14 cellular contexts compared by ENCODE assay signal in genomic region chr10:62690703-62691102, GRCh38.
DNase-seq lines count a peak whose midpoint lies in the region; ATAC-seq and TF ChIP-seq lines count a peak whose summit lies in the region.
"Had no signal": no experiment of that assay in that cellular context is flagged by ENCODE, and none has a peak within 500 bp of the region (broad histone marks: within the 10 kb centered on the region; RNA-seq: fewer than 3 reads in every experiment).

No MANE protein-coding gene starts in this region.

- no peaks in the 10 kb centered on the region for H3K79me1 ChIP-seq in mesendoderm (ENCODE audit: low read length)

- H3K36me3 Mint-ChIP-seq in CD4-positive, CD25-positive, alpha-beta regulatory T cell, result no peaks in the 10 kb centered on the region

- peak in 1 of 3 donors; percentile 5 for DNase-seq in CD4-positive, CD25-positive, alpha-beta regulatory T cell
- DNase-seq in GM13977 (ENCODE audit: low spot score), result no peak
- no peak for DNase-seq in WERI-Rb-1
- DNase-seq in mesendoderm, result peak; percentile 80
- no peak for DNase-seq in gastrocnemius medialis
- no peak for DNase-seq in OCI-M1 (lab: John Stamatoyannopoulos, UW)
- DNase-seq: activated CD4-positive, alpha-beta T cell treated with anti-CD3 and anti-CD28 coated beads for 1 hour; activated naive CD4-positive, alpha-beta T cell; KG1; stimulated activated CD4-positive, alpha-beta T cell treated with anti-CD3 and anti-CD28 coated beads, Interleukin-12 subunit alpha, Interleukin-12 subunit beta, amount 100 ng/mL, for 4 hours had no signal

- H3K9me3 Mint-ChIP-seq in CD4-positive, CD25-positive, alpha-beta regulatory T cell, result peaks cover 1 to 10% (median 8%) of the 10 kb centered on the region in 7 donors

- no CpG with 5 or more reads among the region's 3 CpGs for WGBS in mesendoderm (ENCODE audit: extremely low coverage, insufficient coverage, low lambda C conversion rate)

- no peaks in the 10 kb centered on the region for H3K9me3 ChIP-seq in CD4-positive, CD25-positive, alpha-beta regulatory T cell (ENCODE audit: control insufficient read depth in 2 of 2, low read length in 2 of 2)
- no peaks in the 10 kb centered on the region for H3K9me3 ChIP-seq in WERI-Rb-1 (ENCODE audit: severe bottlenecking)
- H3K9me3 ChIP-seq in gastrocnemius medialis, result no peaks in the 10 kb centered on the region

- H4K5ac ChIP-seq in mesendoderm (ENCODE audit: low read length), result no peak overlapping the region

- peak in 1 of 2 donors; percentile 24 for ATAC-seq in CD4-positive, CD25-positive, alpha-beta regulatory T cell (ENCODE audit: low read depth in 2 of 2)
- ATAC-seq in GM19035 (IDR thresholded peaks at IDR 0.05; ENCODE audit: unreplicated experiment) (no peak), gastrocnemius medialis (no peak), HG03045 (IDR thresholded peaks at IDR 0.05; ENCODE audit: unreplicated experiment) (no peak)
- ATAC-seq: Right ventricle myocardium inferior had no signal

- H3K4ac ChIP-seq in mesendoderm (ENCODE audit: low read depth, low read length), result no peak overlapping the region

- H3K18ac ChIP-seq in mesendoderm (ENCODE audit: low read length), result no peak overlapping the region

- peaks cover 21% of the 10 kb centered on the region for H3K4me1 ChIP-seq in CD4-positive, CD25-positive, alpha-beta regulatory T cell (ENCODE audit: control insufficient read depth, insufficient read depth, low read length, poor library complexity, severe bottlenecking)
- H3K4me1 ChIP-seq in mesendoderm (ENCODE audit: control insufficient read depth, low read depth, low read length), result peaks cover 4% of the 10 kb centered on the region
- H3K4me1 ChIP-seq in gastrocnemius medialis, result no peaks in the 10 kb centered on the region

- H2BK5ac ChIP-seq in mesendoderm (ENCODE audit: low read length), result no peak overlapping the region

- TF ChIP-seq CTCF in GM13977 (IDR thresholded peaks at IDR 0.05; ENCODE audit: extremely low read depth, insufficient read depth, missing control alignments), result peak; percentile 26
- 0 out of 2 replicates have a peak, but pooled peaks have one; percentile 5 for TF ChIP-seq CTCF in WERI-Rb-1 (IDR thresholded peaks at IDR 0.05; ENCODE audit: low read depth, low read length)
- no peak for TF ChIP-seq CTCF in gastrocnemius medialis (IDR thresholded peaks at IDR 0.05 in 4 of 5, conservative IDR thresholded peaks at IDR 0.05 in 1 of 5)

- H3K4me2 ChIP-seq in mesendoderm (ENCODE audit: low read length), result no peak overlapping the region

- H2AK5ac ChIP-seq in mesendoderm (ENCODE audit: low read length), result no peak overlapping the region

- no peak overlapping the region for H4K8ac ChIP-seq in mesendoderm (ENCODE audit: low read depth, low read length)

- H3K56ac ChIP-seq in mesendoderm (ENCODE audit: low read length), result no peak overlapping the region

- no peaks in the 10 kb centered on the region for H3K36me3 ChIP-seq in CD4-positive, CD25-positive, alpha-beta regulatory T cell (ENCODE audit: control insufficient read depth, insufficient read depth, low read length)
- H3K36me3 ChIP-seq in WERI-Rb-1, result no peaks in the 10 kb centered on the region
- H3K36me3 ChIP-seq in mesendoderm (ENCODE audit: control insufficient read depth, insufficient read depth, low read length), result no peaks in the 10 kb centered on the region
- no peaks in the 10 kb centered on the region for H3K36me3 ChIP-seq in gastrocnemius medialis

- no peak overlapping the region for H3K23ac ChIP-seq in mesendoderm (ENCODE audit: low read length)

- intact Hi-C loops in gastrocnemius medialis (cut with DNase I; ENCODE audit: low total_unique reads), result no loop called here

- H2BK15ac ChIP-seq in mesendoderm (replicated peaks; ENCODE audit: low read depth), result no peak overlapping the region

- in situ Hi-C loops in GM13977 (cut with MboI; ENCODE audit: low pct_unique_long_range_greater_than_20kb, low sequenced_read_pairs, unreplicated experiment) (no loop called here), gastrocnemius medialis (cut with MboI; ENCODE audit: low sequenced_read_pairs in 4 of 4) (no loop called here)

- no peak overlapping the region for H2BK120ac ChIP-seq in mesendoderm (ENCODE audit: low read depth, low read length)

- peak overlapping the region in 3 of 4 donors; percentile 33 to 62 (median 46) for H3K4me3 Mint-ChIP-seq in CD4-positive, CD25-positive, alpha-beta regulatory T cell
- H3K4me3 Mint-ChIP-seq: neural crest cell had no signal

- H3K27ac ChIP-seq in CD4-positive, CD25-positive, alpha-beta regulatory T cell (ENCODE audit: insufficient read depth, low read length, poor library complexity, severe bottlenecking), result no peak overlapping the region
- H3K27ac ChIP-seq in WERI-Rb-1 (no peak overlapping the region), mesendoderm (ENCODE audit: low read depth, low read length) (no peak overlapping the region), gastrocnemius medialis (no peak overlapping the region)

- H3K79me2 ChIP-seq in mesendoderm (ENCODE audit: control insufficient read depth, insufficient read depth, low read length), result no peaks in the 10 kb centered on the region

- H3K9ac ChIP-seq in mesendoderm (ENCODE audit: low read length), result no peak overlapping the region

- peak overlapping the region; percentile 64 for H3K4me3 ChIP-seq in CD4-positive, CD25-positive, alpha-beta regulatory T cell (ENCODE audit: low read depth, low read length)
- H3K4me3 ChIP-seq in WERI-Rb-1 (ENCODE audit: low read depth, low read length) (no peak overlapping the region), mesendoderm (ENCODE audit: low read length) (no peak overlapping the region), gastrocnemius medialis (no peak overlapping the region)

- no peaks in the 10 kb centered on the region for H3K27me3 Mint-ChIP-seq in CD4-positive, CD25-positive, alpha-beta regulatory T cell

- H3K27ac Mint-ChIP-seq in CD4-positive, CD25-positive, alpha-beta regulatory T cell, result peak overlapping the region; percentile 12 to 88 (median 78)

- H3K27me3 ChIP-seq in CD4-positive, CD25-positive, alpha-beta regulatory T cell (ENCODE audit: control insufficient read depth, insufficient read depth, low read length), result no peaks in the 10 kb centered on the region
- peaks cover 68% of the 10 kb centered on the region for H3K27me3 ChIP-seq in WERI-Rb-1 (ENCODE audit: insufficient read depth, low read depth, severe bottlenecking)
- H3K27me3 ChIP-seq in mesendoderm (ENCODE audit: insufficient read depth, low read length, poor library complexity), result no peaks in the 10 kb centered on the region
- no peaks in the 10 kb centered on the region for H3K27me3 ChIP-seq in gastrocnemius medialis

- peaks cover 16 to 47% (median 30%) of the 10 kb centered on the region in 4 donors for H3K4me1 Mint-ChIP-seq in CD4-positive, CD25-positive, alpha-beta regulatory T cell

- TF ChIP-seq POLR2A in gastrocnemius medialis (IDR thresholded peaks at IDR 0.05), result no peak

Comparison
In these comparisons a context has a peak if more than half of its experiments do, and no peak if none do; other contexts are left out.
1. CTCF ChIP-seq: peak in GM13977 (single experiment) and WERI-Rb-1 (single experiment); none in gastrocnemius medialis (0 of 5).